1 cellular context compared by ENCODE assay signal in genomic region chr15:68537097-68537496, GRCh38.
TF ChIP-seq lines count a peak whose summit lies in the region.

No MANE protein-coding gene starts in this region.

TF ChIP-seq in GM23338, 12 proteins besides CTCF, POLR2A, EP300 and RAD21 (continued from another document):
- TF ChIP-seq ZNF462 (CRISPR knock-in tag; IDR thresholded peaks at IDR 0.05): no peak
- no peak for TF ChIP-seq EZH2 (IDR thresholded peaks at IDR 0.05; ENCODE audit: low read depth, unreplicated experiment)
- no peak for TF ChIP-seq ZNF331 (CRISPR knock-in tag; IDR thresholded peaks at IDR 0.05; ENCODE audit: low read depth)
